Comparison of ENCODE assay signal across 8 cellular contexts in the genomic region with DNA sequence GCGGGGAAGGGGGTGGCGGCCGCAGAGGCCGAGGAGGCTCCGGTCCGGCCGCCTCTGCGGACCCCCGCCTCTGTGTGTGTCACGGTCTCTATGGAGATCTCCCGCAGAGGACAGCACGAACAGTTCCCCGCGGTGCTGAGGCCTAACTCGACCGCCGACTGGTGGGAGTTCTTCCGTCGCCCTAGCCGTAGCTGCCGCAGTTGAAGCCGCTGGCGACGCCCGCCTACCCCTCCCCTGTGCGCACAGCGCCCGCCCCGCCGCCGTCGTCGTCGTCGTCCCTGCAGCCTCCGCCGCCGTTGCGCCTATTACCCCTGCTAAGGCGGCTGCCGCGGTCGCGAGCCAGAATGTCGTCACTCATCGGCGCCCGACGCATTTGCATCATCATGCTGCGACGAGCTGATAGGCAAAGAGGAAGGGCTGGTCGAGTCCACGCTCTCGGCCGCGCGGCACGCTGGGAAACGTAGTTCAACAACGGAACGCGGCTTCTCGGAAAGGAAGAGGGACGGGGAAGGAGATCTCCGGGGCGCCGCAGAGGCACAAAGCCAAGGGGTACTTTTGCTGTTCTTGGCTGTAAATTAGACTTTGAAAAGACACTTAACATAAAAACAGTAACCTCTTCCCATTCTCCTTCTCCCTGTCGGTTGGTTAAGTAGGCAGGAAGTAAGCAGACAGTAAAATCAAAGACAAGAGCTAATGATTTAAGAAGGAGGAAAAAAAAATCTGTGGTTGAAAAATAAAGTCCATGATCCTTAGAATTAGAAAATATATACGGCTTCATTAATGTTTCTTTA. TPM values are rescaled to one million over a fixed set of nuclear protein-coding genes. Genes with fewer than 3 reads are reported as not detected.
DNase-seq lines count a peak whose midpoint lies in the region; ATAC-seq and TF ChIP-seq lines count a peak whose summit lies in the region.

A gene (minus strand): TSS at position 346 of the 791 bp plus-strand sequence. CDS start 538 bp downstream, outside the sequence.

- TF ChIP-seq CTCF in PC-3 (conservative IDR thresholded peaks at IDR 0.05; ENCODE audit: low read depth, low read length) (no peak), mucosa of descending colon (IDR thresholded peaks at IDR 0.05) (peak; percentile 6)

- H3K36me3 ChIP-seq in PC-3 (ENCODE audit: low read depth, low read length) (no peaks in the 10 kb centered on the region), mucosa of descending colon (ENCODE audit: low read depth) (peaks cover 9% of the 10 kb centered on the region)

- peak; percentile 98 for DNase-seq in DMS114 treated with DMSO at 0.1 percent for 48 hours (lab: John Stamatoyannopoulos, UW; ENCODE audit: unreplicated experiment)
- peak; percentile 100 for DNase-seq in PC-3
- DNase-seq in activated T-cell treated with anti-CD3 and anti-CD28 coated beads for 48 hours (ENCODE audit: low read depth) = peak; percentile 99
- peak; percentile 93 for DNase-seq in epithelial cell of prostate (ENCODE audit: low read depth, low spot score)
- peak; percentile 99 to 100 (median 100) for DNase-seq in mucosa of descending colon
- DNase-seq in stimulated activated CD8-positive, alpha-beta memory T cell treated with anti-CD3 and anti-CD28 coated beads, Interleukin-4, amount 100 ng/mL, for 24 hours (ENCODE audit: low read depth) = peak; percentile 100

- H4K20me1 ChIP-seq in PC-3 (ENCODE audit: low read length) = peaks cover 28% of the 10 kb centered on the region

- H3K4me1 ChIP-seq in PC-3 (ENCODE audit: insufficient read depth, low read length) (peaks cover 22% of the 10 kb centered on the region), mucosa of descending colon (ENCODE audit: low read depth) (peaks cover 23% of the 10 kb centered on the region)

- peak; percentile 48; the same call in 1 of the 2 replicates for TF ChIP-seq EP300 in Ishikawa (IDR thresholded peaks at IDR 0.05; ENCODE audit: borderline replicate concordance)

- POLR2A ChIA-PET in PC-3 (lab: Charles Lee; ENCODE audit: unreplicated experiment) = interaction anchor here (0.5 kb wide), 1 partner anchor 219 kb away, joined by 8 read pairs; no protein-coding TSS in a partner anchor

- no peaks in the 10 kb centered on the region for H3K27me3 ChIP-seq in PC-3 (ENCODE audit: low read length)

- H3K9ac ChIP-seq in PC-3 (ENCODE audit: low read length) = peak within 1 kb of the TSS; percentile 99

- H3K4me2 ChIP-seq in PC-3 (ENCODE audit: low read length) = peak within 1 kb of the TSS; percentile 92

- H3K4me3 ChIP-seq in PC-3 (ENCODE audit: low read length) (peak within 1 kb of the TSS; percentile 88), mucosa of descending colon (peak within 1 kb of the TSS; percentile 94)

- peak; percentile 63 for ATAC-seq in GM21576 (IDR thresholded peaks at IDR 0.05; ENCODE audit: unreplicated experiment)
- peak; percentile 72 for ATAC-seq in PC-3
- peak; percentile 93 for ATAC-seq in mucosa of descending colon

- H3K27ac ChIP-seq in PC-3 (ENCODE audit: low read length) = peak within 1 kb of the TSS; percentile 91
- H3K27ac ChIP-seq in epithelial cell of prostate = peak within 1 kb of the TSS; percentile 93

- H2AFZ ChIP-seq in PC-3 (ENCODE audit: low read length) = peak within 1 kb of the TSS; percentile 88

- CTCF ChIA-PET in PC-3 (lab: Charles Lee) = no interaction called here

- BruUV-seq in PC-3 (replicated peaks; lab: Mats Ljungman, UMichigan) = no TSS peak

- H3F3A ChIP-seq in PC-3 (ENCODE audit: low read length, unreplicated experiment) = no peaks in the 10 kb centered on the region

- intact Hi-C loops in PC-3 (cut with micrococcal nuclease) = loop anchor here (5.0 to 10.0 kb wide), 2 partner anchors 98 to 451 kb away; a partner anchor contains a TSS
- intact Hi-C loops in mucosa of descending colon (cut with DNase I, micrococcal nuclease) = no loop called here

- no peaks in the 10 kb centered on the region for H3K9me2 ChIP-seq in PC-3 (replicated peaks; ENCODE audit: low read length)

- no peaks in the 10 kb centered on the region for H3K9me3 ChIP-seq in PC-3 (ENCODE audit: low read length)
- no peaks in the 10 kb centered on the region for H3K9me3 ChIP-seq in mucosa of descending colon

- TF ChIP-seq RAD21 in Ishikawa (IDR thresholded peaks at IDR 0.05; ENCODE audit: low read depth) = no peak; the same call in 1 of the 2 replicates

- peaks cover 49% of the 10 kb centered on the region for H3K79me2 ChIP-seq in PC-3 (ENCODE audit: low read length)

TF ChIP-seq in Ishikawa, 13 proteins besides CTCF, POLR2A, EP300 and RAD21:
- TF ChIP-seq EGR1 (IDR thresholded peaks at IDR 0.05) (no peak), CEBPB (IDR thresholded peaks at IDR 0.05) (no peak), FOXM1 (IDR thresholded peaks at IDR 0.05; ENCODE audit: borderline replicate concordance, low read depth) (no peak), ZBTB7A (IDR thresholded peaks at IDR 0.05; ENCODE audit: low read depth) (no peak; the same call in none of the 2 replicates), NFIC (IDR thresholded peaks at IDR 0.05) (peak; percentile 88), CREB1 (IDR thresholded peaks at IDR 0.05; ENCODE audit: low read depth) (peak; percentile 100), TCF12 (IDR thresholded peaks at IDR 0.05; ENCODE audit: low read depth) (peak; percentile 63), TEAD4 (IDR thresholded peaks at IDR 0.05) (peak; percentile 45), TAF1 (IDR thresholded peaks at IDR 0.05; ENCODE audit: low read depth) (peak; percentile 79), YY1 (IDR thresholded peaks at IDR 0.05; ENCODE audit: low read depth) (peak; percentile 59; the same call in 1 of the 2 replicates)
- TF ChIP-seq, protein P1, sequence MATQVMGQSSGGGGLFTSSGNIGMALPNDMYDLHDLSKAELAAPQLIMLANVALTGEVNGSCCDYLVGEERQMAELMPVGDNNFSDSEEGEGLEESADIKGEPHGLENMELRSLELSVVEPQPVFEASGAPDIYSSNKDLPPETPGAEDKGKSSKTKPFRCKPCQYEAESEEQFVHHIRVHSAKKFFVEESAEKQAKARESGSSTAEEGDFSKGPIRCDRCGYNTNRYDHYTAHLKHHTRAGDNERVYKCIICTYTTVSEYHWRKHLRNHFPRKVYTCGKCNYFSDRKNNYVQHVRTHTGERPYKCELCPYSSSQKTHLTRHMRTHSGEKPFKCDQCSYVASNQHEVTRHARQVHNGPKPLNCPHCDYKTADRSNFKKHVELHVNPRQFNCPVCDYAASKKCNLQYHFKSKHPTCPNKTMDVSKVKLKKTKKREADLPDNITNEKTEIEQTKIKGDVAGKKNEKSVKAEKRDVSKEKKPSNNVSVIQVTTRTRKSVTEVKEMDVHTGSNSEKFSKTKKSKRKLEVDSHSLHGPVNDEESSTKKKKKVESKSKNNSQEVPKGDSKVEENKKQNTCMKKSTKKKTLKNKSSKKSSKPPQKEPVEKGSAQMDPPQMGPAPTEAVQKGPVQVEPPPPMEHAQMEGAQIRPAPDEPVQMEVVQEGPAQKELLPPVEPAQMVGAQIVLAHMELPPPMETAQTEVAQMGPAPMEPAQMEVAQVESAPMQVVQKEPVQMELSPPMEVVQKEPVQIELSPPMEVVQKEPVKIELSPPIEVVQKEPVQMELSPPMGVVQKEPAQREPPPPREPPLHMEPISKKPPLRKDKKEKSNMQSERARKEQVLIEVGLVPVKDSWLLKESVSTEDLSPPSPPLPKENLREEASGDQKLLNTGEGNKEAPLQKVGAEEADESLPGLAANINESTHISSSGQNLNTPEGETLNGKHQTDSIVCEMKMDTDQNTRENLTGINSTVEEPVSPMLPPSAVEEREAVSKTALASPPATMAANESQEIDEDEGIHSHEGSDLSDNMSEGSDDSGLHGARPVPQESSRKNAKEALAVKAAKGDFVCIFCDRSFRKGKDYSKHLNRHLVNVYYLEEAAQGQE (IDR thresholded peaks at IDR 0.05; ENCODE audit: low read depth) = no peak
- TF ChIP-seq, protein P2, sequence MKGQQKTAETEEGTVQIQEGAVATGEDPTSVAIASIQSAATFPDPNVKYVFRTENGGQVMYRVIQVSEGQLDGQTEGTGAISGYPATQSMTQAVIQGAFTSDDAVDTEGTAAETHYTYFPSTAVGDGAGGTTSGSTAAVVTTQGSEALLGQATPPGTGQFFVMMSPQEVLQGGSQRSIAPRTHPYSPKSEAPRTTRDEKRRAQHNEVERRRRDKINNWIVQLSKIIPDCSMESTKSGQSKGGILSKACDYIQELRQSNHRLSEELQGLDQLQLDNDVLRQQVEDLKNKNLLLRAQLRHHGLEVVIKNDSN (IDR thresholded peaks at IDR 0.05) = peak; percentile 44; the same call in 1 of the 2 replicates
- TF ChIP-seq, protein P3, sequence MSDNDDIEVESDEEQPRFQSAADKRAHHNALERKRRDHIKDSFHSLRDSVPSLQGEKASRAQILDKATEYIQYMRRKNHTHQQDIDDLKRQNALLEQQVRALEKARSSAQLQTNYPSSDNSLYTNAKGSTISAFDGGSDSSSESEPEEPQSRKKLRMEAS (IDR thresholded peaks at IDR 0.05) = peak; percentile 90

RNA-seq across cellular contexts. Expression of the gene that starts here (rescaled TPM):
- total RNA-seq in PC-3 (2014; rRNA removed) (48.3 and 48.5 TPM in 2 replicates), mucosa of descending colon (10 to 100 TPM; 29.8 to 34.0 (median 33.3) TPM)

Comparison
In these comparisons a context has a peak if more than half of its experiments do, and no peak if none do; other contexts are left out.
1. Peak in every context shown above with its lines: DNase-seq, ATAC-seq, H3K4me3 ChIP-seq and H3K27ac ChIP-seq.